ENCODE assay signal across 12 cellular contexts in genomic region chr3:79767194-79767952, GRCh38. TPM values are rescaled to one million over a fixed set of nuclear protein-coding genes. Genes with fewer than 3 reads are reported as not detected.
DNase-seq lines count a peak whose midpoint lies in the region; ATAC-seq, FAIRE-seq and TF ChIP-seq lines count a peak whose summit lies in the region.
"Had no signal": no experiment of that assay in that cellular context is flagged by ENCODE, and none has a peak within 500 bp of the region (broad histone marks: within the 10 kb centered on the region; RNA-seq: fewer than 3 reads in every experiment).

No MANE protein-coding gene starts in this region.

- TF ChIP-seq CTCF in sigmoid colon (IDR thresholded peaks at IDR 0.05) (no peak), thyroid gland (IDR thresholded peaks at IDR 0.05) (no peak)

- H3K9me3 ChIP-seq in HUES48 (ENCODE audit: control insufficient read depth, insufficient read depth, low read length) = no peaks in the 10 kb centered on the region; the same call in 1 of the 2 replicates
- no peaks in the 10 kb centered on the region for H3K9me3 ChIP-seq in sigmoid colon
- H3K9me3 ChIP-seq in naive thymus-derived CD4-positive, alpha-beta T cell (ENCODE audit: control insufficient read depth in 2 of 3, low read length in 3 of 3) = no peaks in the 10 kb centered on the region
- no peaks in the 10 kb centered on the region for H3K9me3 ChIP-seq in thyroid gland

- TF ChIP-seq POLR2A in sigmoid colon (IDR thresholded peaks at IDR 0.05) (no peak), thyroid gland (IDR thresholded peaks at IDR 0.05) (no peak)

- no peak overlapping the region for H3K27ac ChIP-seq in HUES48 (ENCODE audit: low read depth, low read length)
- no peak overlapping the region for H3K27ac ChIP-seq in sigmoid colon
- H3K27ac ChIP-seq in naive thymus-derived CD4-positive, alpha-beta T cell (ENCODE audit: low read depth, low read length) = no peak overlapping the region
- no peak overlapping the region for H3K27ac ChIP-seq in thyroid gland

- H3K27me3 Mint-ChIP-seq in naive thymus-derived CD4-positive, alpha-beta T cell = peaks cover 3 to 17% (median 8%) of the 10 kb centered on the region in 5 donors

- 4 to 12% methylated on average over 27 of the region's 27 CpGs for WGBS in sigmoid colon, 2 donors
- WGBS in thyroid gland, 2 donors = 2 to 3% methylated on average over 26 to 27 of the region's 27 CpGs

- CTCF ChIA-PET in naive thymus-derived CD4-positive, alpha-beta T cell (lab: Charles Lee) = interaction anchor here (0.6 kb wide), 1 partner anchor 10 kb away, joined by 4 read pairs; no protein-coding TSS in a partner anchor

- POLR2A ChIA-PET in naive thymus-derived CD4-positive, alpha-beta T cell (lab: Charles Lee) = no interaction called here

- H3K4me3 ChIP-seq in HUES48 (ENCODE audit: low read depth, low read length) (peak overlapping the region; percentile 66), sigmoid colon (peak overlapping the region in 3 of 4 donors; percentile 22 to 40 (median 34)), thyroid gland (replicated peaks in 1 of 3) (no peak overlapping the region)
- no peak overlapping the region for H3K4me3 ChIP-seq in naive thymus-derived CD4-positive, alpha-beta T cell (ENCODE audit: low read length)

- no peak overlapping the region for H3K9ac ChIP-seq in HUES48 (ENCODE audit: low read depth, low read length)

- no peak overlapping the region for H3K4me3 Mint-ChIP-seq in naive thymus-derived CD4-positive, alpha-beta T cell
- H3K4me3 Mint-ChIP-seq: naive B cell had no signal

- no peaks in the 10 kb centered on the region for H3K36me3 ChIP-seq in HUES48 (ENCODE audit: control insufficient read depth, insufficient read depth, low read length)
- no peaks in the 10 kb centered on the region for H3K36me3 ChIP-seq in sigmoid colon
- no peaks in the 10 kb centered on the region for H3K36me3 ChIP-seq in naive thymus-derived CD4-positive, alpha-beta T cell (ENCODE audit: control insufficient read depth in 2 of 3, insufficient read depth in 3 of 3, low read length in 3 of 3)
- no peaks in the 10 kb centered on the region for H3K36me3 ChIP-seq in thyroid gland

- H3K9me3 Mint-ChIP-seq in naive thymus-derived CD4-positive, alpha-beta T cell = peaks cover 0 to 16% (median 7%) of the 10 kb centered on the region in 11 donors

- no peak overlapping the region for H3K27ac Mint-ChIP-seq in naive thymus-derived CD4-positive, alpha-beta T cell
- H3K27ac Mint-ChIP-seq: naive B cell had no signal

- no peak for FAIRE-seq in GM19239 (lab: Jason Lieb, UNC)

- no peak for TF ChIP-seq EP300 in sigmoid colon (IDR thresholded peaks at IDR 0.05)

- no peak for ATAC-seq in naive thymus-derived CD4-positive, alpha-beta T cell
- ATAC-seq: Right ventricle myocardium inferior had no signal

- H3K4me1 ChIP-seq in HUES48 (ENCODE audit: control insufficient read depth, insufficient read depth, low read length) (peaks cover 24% of the 10 kb centered on the region), sigmoid colon (peaks cover 0 to 18% (median 17%) of the 10 kb centered on the region in 4 donors), thyroid gland (peaks cover 7 to 18% of the 10 kb centered on the region in 2 donors)
- no peaks in the 10 kb centered on the region for H3K4me1 ChIP-seq in naive thymus-derived CD4-positive, alpha-beta T cell (ENCODE audit: control insufficient read depth in 2 of 2, insufficient read depth in 2 of 2, low read length in 2 of 2)

- intact Hi-C loops in sigmoid colon (cut with DNase I) (no loop called here), thyroid gland (cut with DNase I) (no loop called here)
- intact Hi-C loops in naive thymus-derived CD4-positive, alpha-beta T cell (cut with micrococcal nuclease) = no loop called here

- H3K27me3 ChIP-seq in HUES48 (ENCODE audit: control insufficient read depth, insufficient read depth, low read length) (peaks cover 51% of the 10 kb centered on the region), sigmoid colon (peaks cover 4 to 33% (median 4%) of the 10 kb centered on the region in 3 donors), thyroid gland (no peaks in the 10 kb centered on the region)
- H3K27me3 ChIP-seq in naive thymus-derived CD4-positive, alpha-beta T cell (ENCODE audit: control insufficient read depth in 2 of 2, insufficient read depth in 2 of 2, low read length in 2 of 2) = peaks cover 0 to 3% of the 10 kb centered on the region in 2 donors

- no peaks in the 10 kb centered on the region for H3K36me3 Mint-ChIP-seq in naive thymus-derived CD4-positive, alpha-beta T cell
- H3K36me3 Mint-ChIP-seq: naive B cell had no signal

- no peaks in the 10 kb centered on the region for H3K4me1 Mint-ChIP-seq in naive thymus-derived CD4-positive, alpha-beta T cell
- H3K4me1 Mint-ChIP-seq: naive B cell had no signal

- peak; percentile 3 for DNase-seq in UCSD-AML1 (lab: John Stamatoyannopoulos, UW; ENCODE audit: unreplicated experiment)
- peak; percentile 14 for DNase-seq in iPS-NIHi11 (ENCODE audit: low spot score)
- DNase-seq in sigmoid colon = no peak
- no peak for DNase-seq in naive thymus-derived CD4-positive, alpha-beta T cell
- no peak for DNase-seq in activated naive CD4-positive, alpha-beta T cell treated with Interleukin-2 at 50 U/mL for 16 hours
- no peak for DNase-seq in GM19239 (ENCODE audit: insufficient read length, low spot score)
- DNase-seq in thyroid gland = no peak
- DNase-seq: DMS79, naive B cell, NCI-H1105 had no signal

RNA-seq across cellular contexts. Expression of gene ROBO1, which starts 0.4 kb away (rescaled TPM):
- 10 to 100 TPM; 32.4 to 45.7 (median 41.6) TPM for total RNA-seq in sigmoid colon
- polyA plus RNA-seq in sigmoid colon = 10 to 100 TPM in 1 of 3 donors, 1 to 10 TPM in 1, under 1 TPM in 1; 0.69 to 12.0 (median 3.0) TPM
- total RNA-seq in naive thymus-derived CD4-positive, alpha-beta T cell = under 1 TPM in 3 of 5 experiments, not detected in 2; 0.08 to 0.44 (median 0.10) TPM
- under 1 TPM; 0.26 to 0.59 TPM for polyA plus RNA-seq in naive thymus-derived CD4-positive, alpha-beta T cell
- 10 to 100 TPM in 3 of 4 donors, 1 to 10 TPM in 1; 8.6 to 26.3 (median 16.6) TPM for total RNA-seq in thyroid gland

Comparison
In these comparisons a context has a peak if more than half of its experiments do, and no peak if none do; other contexts are left out.
1. H3K4me3 ChIP-seq: peak in HUES48 (single experiment) and sigmoid colon (3 of 4); none in naive thymus-derived CD4-positive, alpha-beta T cell (single experiment) and thyroid gland (0 of 3).
2. DNase-seq: peak in UCSD-AML1 (single experiment) and iPS-NIHi11 (single experiment); none in sigmoid colon (single experiment), naive thymus-derived CD4-positive, alpha-beta T cell (0 of 9), activated naive CD4-positive, alpha-beta T cell treated with Interleukin-2 at 50 U/mL for 16 hours (single experiment), GM19239 (single experiment) and thyroid gland (0 of 2).
3. RNA of gene ROBO1, which starts 0.4 kb away (total RNA-seq): 32.4 to 45.7 TPM in sigmoid colon and 8.6 to 26.3 TPM in thyroid gland; 0.08 to 0.44 TPM in naive thymus-derived CD4-positive, alpha-beta T cell; every median in the first group is over 4 times any median in the second.